8 cellular contexts compared by ENCODE assay signal in genomic region chr7:131027287-131027773, GRCh38.
DNase-seq lines count a peak whose midpoint lies in the region; ATAC-seq and TF ChIP-seq lines count a peak whose summit lies in the region.

No MANE protein-coding gene starts in this region.

- no peak for TF ChIP-seq CTCF in omental fat pad (IDR thresholded peaks at IDR 0.05)

- peak; percentile 18 to 25 for ATAC-seq in activated CD4-positive, CD25-positive, alpha-beta regulatory T cell treated with anti-CD3 and anti-CD28 coated beads, Interleukin-2, amount 50 U/mL, for 24 hours
- ATAC-seq in omental fat pad (ENCODE audit: low FRiP score) (peak; percentile 36), GM19035 (IDR thresholded peaks at IDR 0.05; ENCODE audit: unreplicated experiment) (no peak)

- DNase-seq in activated CD4-positive, CD25-positive, alpha-beta regulatory T cell treated with anti-CD3 and anti-CD28 coated beads, Interleukin-2, amount 50 U/mL, for 72 hours = no peak
- peak; percentile 56 for DNase-seq in SKM-1 treated with dmso at 0.1 percent for 144 hours (lab: John Stamatoyannopoulos, UW; ENCODE audit: unreplicated experiment)
- peak; percentile 16 for DNase-seq in effector CD8-positive, alpha-beta T cell (lab: John Stamatoyannopoulos, UW)
- no peak for DNase-seq in omental fat pad (ENCODE audit: low spot score)
- no peak for DNase-seq in RPMI8226
- DNase-seq in NCI-H510A treated with DMSO at 0.1 percent for 48 hours (lab: John Stamatoyannopoulos, UW) = no peak

Comparison
In these comparisons a context has a peak if more than half of its experiments do, and no peak if none do; other contexts are left out.
1. DNase-seq: peak in SKM-1 treated with dmso at 0.1 percent for 144 hours (single experiment) and effector CD8-positive, alpha-beta T cell (single experiment); none in activated CD4-positive, CD25-positive, alpha-beta regulatory T cell treated with anti-CD3 and anti-CD28 coated beads, Interleukin-2, amount 50 U/mL, for 72 hours (single experiment), omental fat pad (single experiment), RPMI8226 (single experiment) and NCI-H510A treated with DMSO at 0.1 percent for 48 hours (single experiment).